ENCODE assay signal across 12 cellular contexts in genomic region chr13:110396476-110396875, GRCh38.
DNase-seq lines count a peak whose midpoint lies in the region; ATAC-seq and TF ChIP-seq lines count a peak whose summit lies in the region.
"Had no signal": no experiment of that assay in that cellular context is flagged by ENCODE, and none has a peak within 500 bp of the region (broad histone marks: within the 10 kb centered on the region; RNA-seq: fewer than 3 reads in every experiment).

No MANE protein-coding gene starts in this region.

- H3K27ac ChIP-seq in SK-N-SH (ENCODE audit: low read depth in 2 of 2, low read length in 1 of 2) (peak overlapping the region; percentile 40 to 94; a peak in 3 of 4 replicates), duodenal mucosa (ENCODE audit: low read depth, low read length) (peak overlapping the region; percentile 61), upper lobe of left lung (peak overlapping the region; percentile 72 to 78 (median 76))
- H3K27ac ChIP-seq: 22Rv1 had no signal

- peaks cover 67% of the 10 kb centered on the region for H3F3A ChIP-seq in SK-N-SH (replicated peaks; ENCODE audit: insufficient read depth)

- TF ChIP-seq EP300 in SK-N-SH (IDR thresholded peaks at IDR 0.05; ENCODE audit: borderline replicate concordance in 1 of 2, low read depth in 1 of 2, low read length in 1 of 2), result no peak
- TF ChIP-seq EP300 in upper lobe of left lung (IDR thresholded peaks at IDR 0.05), result no peak

- CTCF ChIA-PET in SK-N-SH (lab: Yijun Ruan, JAX), result no interaction called here

- no peak for TF ChIP-seq RAD21 in SK-N-SH (IDR thresholded peaks at IDR 0.05; ENCODE audit: low read length)

- H4K20me1 ChIP-seq in SK-N-SH (ENCODE audit: insufficient read depth), result no peaks in the 10 kb centered on the region

- POLR2A ChIA-PET in SK-N-SH (lab: Yijun Ruan, JAX), result no interaction called here

- no peaks in the 10 kb centered on the region for H3K27me3 ChIP-seq in SK-N-SH (ENCODE audit: insufficient read depth)
- H3K27me3 ChIP-seq in duodenal mucosa (ENCODE audit: control insufficient read depth in 1 of 2, insufficient read depth in 2 of 2, low read length in 2 of 2), result peaks cover 0 to 3% of the 10 kb centered on the region in 2 donors
- no peaks in the 10 kb centered on the region for H3K27me3 ChIP-seq in upper lobe of left lung

- TF ChIP-seq POLR2A in upper lobe of left lung (IDR thresholded peaks at IDR 0.05), result no peak

- H3K9ac ChIP-seq in SK-N-SH, result peak overlapping the region; percentile 27; the same call in 1 of the 2 replicates
- no peak overlapping the region for H3K9ac ChIP-seq in duodenal mucosa (ENCODE audit: low read depth in 1 of 2, low read length in 2 of 2)

- H3K79me2 ChIP-seq in SK-N-SH (ENCODE audit: insufficient read depth), result peaks cover 57% of the 10 kb centered on the region

- no peak for DNase-seq in SK-N-SH
- DNase-seq in omental fat pad (ENCODE audit: low spot score), result no peak
- DNase-seq in upper lobe of left lung, result no peak
- no peak for DNase-seq in activated CD4-positive, alpha-beta T cell treated with anti-CD3 and anti-CD28 coated beads, Interleukin-2, amount 50 U/mL, for 48 hours
- DNase-seq in amygdala (lab: John Stamatoyannopoulos, UW), result no peak
- DNase-seq in anterior cingulate cortex (lab: John Stamatoyannopoulos, UW), result no peak
- DNase-seq: activated naive CD4-positive, alpha-beta T cell; H7; NCI-H187 had no signal

- H3K4me1 ChIP-seq in SK-N-SH (ENCODE audit: control insufficient read depth in 1 of 2, insufficient read depth in 2 of 2, low read depth in 1 of 2, low read length in 1 of 2) (peaks cover 24 to 53% of the 10 kb centered on the region in 2 experiments), duodenal mucosa (ENCODE audit: control insufficient read depth in 1 of 2, insufficient read depth in 2 of 2, low read length in 2 of 2) (no peaks in the 10 kb centered on the region), upper lobe of left lung (peaks cover 10 to 39% (median 20%) of the 10 kb centered on the region in 4 donors)

- peak overlapping the region; percentile 35; the same call in 1 of the 2 replicates for H3K4me2 ChIP-seq in SK-N-SH

- ATAC-seq in SK-N-SH treated with all-trans-retinoic acid at 6 μM for 48 hours (no peak; the same call in 1 of the 3 replicates), omental fat pad (ENCODE audit: low FRiP score) (peak; percentile 34), upper lobe of left lung (ENCODE audit: low FRiP score in 2 of 2) (peak in 1 of 2 donors; percentile 38)

- H3K36me3 ChIP-seq in SK-N-SH (replicated peaks in 1 of 2; ENCODE audit: control insufficient read depth in 1 of 2, insufficient read depth in 2 of 2, low read length in 1 of 2) (peaks cover 0 to 3% of the 10 kb centered on the region in 2 experiments), duodenal mucosa (ENCODE audit: control insufficient read depth in 1 of 2, insufficient read depth in 2 of 2, low read length in 2 of 2) (no peaks in the 10 kb centered on the region), upper lobe of left lung (no peaks in the 10 kb centered on the region)

- no peak overlapping the region for H2AFZ ChIP-seq in SK-N-SH (ENCODE audit: low read depth)

- TF ChIP-seq CTCF in SK-N-SH (IDR thresholded peaks at IDR 0.05), result no peak
- no peak for TF ChIP-seq CTCF in omental fat pad (IDR thresholded peaks at IDR 0.05)
- no peak for TF ChIP-seq CTCF in upper lobe of left lung (IDR thresholded peaks at IDR 0.05)

- H3K9me3 ChIP-seq in SK-N-SH, result no peaks in the 10 kb centered on the region
- H3K9me3 ChIP-seq in duodenal mucosa (ENCODE audit: control insufficient read depth in 1 of 2, low read length in 2 of 2), result no peaks in the 10 kb centered on the region
- no peaks in the 10 kb centered on the region for H3K9me3 ChIP-seq in upper lobe of left lung

- H3K4me3 ChIP-seq in SK-N-SH (ENCODE audit: low read depth in 2 of 2, low read length in 1 of 2), result no peak overlapping the region
- H3K4me3 ChIP-seq in duodenal mucosa (ENCODE audit: low read depth in 1 of 2, low read length in 2 of 2), result no peak overlapping the region
- H3K4me3 ChIP-seq in upper lobe of left lung, result no peak overlapping the region

- H3K9me2 ChIP-seq in SK-N-SH, result no peaks in the 10 kb centered on the region

- 55% methylated on average over 6 of the region's 6 CpGs for WGBS in SK-N-SH (ENCODE audit: low lambda C conversion rate)
- 63 to 66% methylated on average over 6 of the region's 6 CpGs for WGBS in upper lobe of left lung, 2 donors

TF ChIP-seq in SK-N-SH, 30 proteins besides CTCF, POLR2A, EP300 and RAD21 (continues in another document):
- TF ChIP-seq GATA2 (CRISPR knock-in tag; IDR thresholded peaks at IDR 0.05) (no peak), NRF1 (IDR thresholded peaks at IDR 0.05; ENCODE audit: low read depth, low read length) (no peak), RXRA (IDR thresholded peaks at IDR 0.05; ENCODE audit: borderline replicate concordance, low read depth) (no peak), ELF1 (IDR thresholded peaks at IDR 0.05) (no peak), POLR2AphosphoS5 (IDR thresholded peaks at IDR 0.05; ENCODE audit: low read depth, low read length) (no peak), ZBTB33 (IDR thresholded peaks at IDR 0.05; ENCODE audit: borderline replicate concordance, low read depth) (no peak), FOXM1 (IDR thresholded peaks at IDR 0.05; ENCODE audit: low read depth) (no peak), FOSL2 (IDR thresholded peaks at IDR 0.05; ENCODE audit: borderline replicate concordance, low read depth) (no peak), RFX5 (IDR thresholded peaks at IDR 0.05; ENCODE audit: low read length) (no peak), YY1 (IDR thresholded peaks at IDR 0.05; ENCODE audit: low read depth) (no peak), NFIC (IDR thresholded peaks at IDR 0.05; ENCODE audit: borderline replicate concordance) (no peak), GABPA (IDR thresholded peaks at IDR 0.05; ENCODE audit: low read depth) (no peak), USF1 (IDR thresholded peaks at IDR 0.05; ENCODE audit: borderline replicate concordance, low read depth) (no peak)

TF ChIP-seq in SK-N-SH treated with all-trans-retinoic acid at 6 μM for 48 hours, 23 proteins besides CTCF, POLR2A, EP300 and RAD21:
- TF ChIP-seq RARB (CRISPR knock-in tag; IDR thresholded peaks at IDR 0.05), result no peak
- TF ChIP-seq ISL1 (CRISPR knock-in tag; IDR thresholded peaks at IDR 0.05), result no peak
- no peak for TF ChIP-seq CSRNP3 (CRISPR knock-in tag; IDR thresholded peaks at IDR 0.05)
- no peak for TF ChIP-seq GLIS3 (CRISPR knock-in tag; IDR thresholded peaks at IDR 0.05)
- no peak for TF ChIP-seq ZFP3 (CRISPR knock-in tag; IDR thresholded peaks at IDR 0.05)
- TF ChIP-seq SNAI2 (CRISPR knock-in tag; IDR thresholded peaks at IDR 0.05), result no peak
- TF ChIP-seq OSR1 (CRISPR knock-in tag; IDR thresholded peaks at IDR 0.05), result no peak
- no peak for TF ChIP-seq POU6F1 (CRISPR knock-in tag; IDR thresholded peaks at IDR 0.05; ENCODE audit: borderline replicate concordance, low read depth)
- TF ChIP-seq ZFP30 (CRISPR knock-in tag; IDR thresholded peaks at IDR 0.05), result no peak
- TF ChIP-seq PPARA (CRISPR knock-in tag; IDR thresholded peaks at IDR 0.05; ENCODE audit: borderline replicate concordance), result no peak
- TF ChIP-seq ZC3H10 (CRISPR knock-in tag; IDR thresholded peaks at IDR 0.05), result no peak
